Comparison of ENCODE assay signal across 1 cellular context in the genomic region with DNA sequence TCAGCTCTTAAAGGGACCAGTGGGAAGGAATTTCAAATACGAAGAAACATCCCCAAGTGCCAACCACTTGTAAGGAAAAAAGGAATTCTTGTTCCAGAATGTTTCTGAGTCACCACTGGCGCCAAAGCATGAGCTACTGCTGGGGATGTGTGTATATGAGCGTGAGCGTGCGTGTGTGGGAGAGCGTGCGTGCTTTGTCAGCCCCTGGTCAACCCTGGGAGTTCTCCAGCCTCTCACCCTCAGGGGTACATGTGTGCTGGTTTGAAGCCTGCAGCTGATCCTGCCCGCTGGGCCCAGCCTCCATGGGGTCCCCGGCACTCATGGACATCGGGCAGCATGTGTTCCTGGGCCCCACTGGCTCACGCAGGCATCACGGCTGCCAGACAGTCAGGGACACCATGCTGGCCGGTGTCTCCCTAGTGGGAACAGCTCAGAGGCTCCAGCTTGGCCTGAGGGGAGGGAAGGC.
TF ChIP-seq lines count a peak whose summit lies in the region.

No MANE protein-coding gene starts in this region.

TF ChIP-seq in WTC11, 78 proteins besides CTCF, POLR2A, EP300 and RAD21 (continued from another document):
- TF ChIP-seq, protein P1, sequence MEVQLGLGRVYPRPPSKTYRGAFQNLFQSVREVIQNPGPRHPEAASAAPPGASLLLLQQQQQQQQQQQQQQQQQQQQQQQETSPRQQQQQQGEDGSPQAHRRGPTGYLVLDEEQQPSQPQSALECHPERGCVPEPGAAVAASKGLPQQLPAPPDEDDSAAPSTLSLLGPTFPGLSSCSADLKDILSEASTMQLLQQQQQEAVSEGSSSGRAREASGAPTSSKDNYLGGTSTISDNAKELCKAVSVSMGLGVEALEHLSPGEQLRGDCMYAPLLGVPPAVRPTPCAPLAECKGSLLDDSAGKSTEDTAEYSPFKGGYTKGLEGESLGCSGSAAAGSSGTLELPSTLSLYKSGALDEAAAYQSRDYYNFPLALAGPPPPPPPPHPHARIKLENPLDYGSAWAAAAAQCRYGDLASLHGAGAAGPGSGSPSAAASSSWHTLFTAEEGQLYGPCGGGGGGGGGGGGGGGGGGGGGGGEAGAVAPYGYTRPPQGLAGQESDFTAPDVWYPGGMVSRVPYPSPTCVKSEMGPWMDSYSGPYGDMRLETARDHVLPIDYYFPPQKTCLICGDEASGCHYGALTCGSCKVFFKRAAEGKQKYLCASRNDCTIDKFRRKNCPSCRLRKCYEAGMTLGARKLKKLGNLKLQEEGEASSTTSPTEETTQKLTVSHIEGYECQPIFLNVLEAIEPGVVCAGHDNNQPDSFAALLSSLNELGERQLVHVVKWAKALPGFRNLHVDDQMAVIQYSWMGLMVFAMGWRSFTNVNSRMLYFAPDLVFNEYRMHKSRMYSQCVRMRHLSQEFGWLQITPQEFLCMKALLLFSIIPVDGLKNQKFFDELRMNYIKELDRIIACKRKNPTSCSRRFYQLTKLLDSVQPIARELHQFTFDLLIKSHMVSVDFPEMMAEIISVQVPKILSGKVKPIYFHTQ (CRISPR knock-in tag; IDR thresholded peaks at IDR 0.05): no peak
- TF ChIP-seq PRRX2 (CRISPR knock-in tag; IDR thresholded peaks at IDR 0.05) (no peak), ZNF263 (CRISPR knock-in tag; IDR thresholded peaks at IDR 0.05; ENCODE audit: low read depth) (no peak), NR2C2 (CRISPR knock-in tag; IDR thresholded peaks at IDR 0.05) (no peak), MYBL2 (CRISPR knock-in tag; IDR thresholded peaks at IDR 0.05) (no peak), ZNF121 (CRISPR knock-in tag; IDR thresholded peaks at IDR 0.05) (no peak)
- TF ChIP-seq, protein P2, sequence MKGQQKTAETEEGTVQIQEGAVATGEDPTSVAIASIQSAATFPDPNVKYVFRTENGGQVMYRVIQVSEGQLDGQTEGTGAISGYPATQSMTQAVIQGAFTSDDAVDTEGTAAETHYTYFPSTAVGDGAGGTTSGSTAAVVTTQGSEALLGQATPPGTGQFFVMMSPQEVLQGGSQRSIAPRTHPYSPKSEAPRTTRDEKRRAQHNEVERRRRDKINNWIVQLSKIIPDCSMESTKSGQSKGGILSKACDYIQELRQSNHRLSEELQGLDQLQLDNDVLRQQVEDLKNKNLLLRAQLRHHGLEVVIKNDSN (CRISPR knock-in tag; IDR thresholded peaks at IDR 0.05): no peak
- TF ChIP-seq, protein P3, sequence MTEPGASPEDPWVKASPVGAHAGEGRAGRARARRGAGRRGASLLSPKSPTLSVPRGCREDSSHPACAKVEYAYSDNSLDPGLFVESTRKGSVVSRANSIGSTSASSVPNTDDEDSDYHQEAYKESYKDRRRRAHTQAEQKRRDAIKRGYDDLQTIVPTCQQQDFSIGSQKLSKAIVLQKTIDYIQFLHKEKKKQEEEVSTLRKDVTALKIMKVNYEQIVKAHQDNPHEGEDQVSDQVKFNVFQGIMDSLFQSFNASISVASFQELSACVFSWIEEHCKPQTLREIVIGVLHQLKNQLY (CRISPR knock-in tag; IDR thresholded peaks at IDR 0.05): no peak
